ENCODE assay signal across 14 cellular contexts in the genomic region with DNA sequence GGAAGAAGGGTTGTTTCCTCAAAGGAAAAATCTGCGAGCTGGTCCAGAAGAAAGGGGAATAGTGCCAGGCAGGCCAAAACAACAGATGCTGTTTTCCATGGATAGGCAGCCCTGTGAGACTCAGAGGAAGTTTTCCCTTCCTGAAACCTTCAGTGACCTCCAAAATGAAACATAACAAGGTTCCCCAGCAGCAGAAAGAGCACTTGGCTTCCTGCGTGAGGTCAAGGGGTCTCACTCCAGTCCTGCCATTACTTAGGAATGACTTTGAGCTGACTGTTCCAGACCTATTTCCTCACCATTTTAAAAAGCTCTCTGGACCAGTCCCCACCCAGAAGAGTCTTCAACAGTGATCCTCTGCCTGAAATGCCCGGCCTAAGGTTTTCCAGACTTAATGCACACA.
DNase-seq lines count a peak whose midpoint lies in the region; ATAC-seq and TF ChIP-seq lines count a peak whose summit lies in the region.
"Had no signal": no experiment of that assay in that cellular context is flagged by ENCODE, and none has a peak within 500 bp of the region (broad histone marks: within the 10 kb centered on the region; RNA-seq: fewer than 3 reads in every experiment).

No MANE protein-coding gene starts in this region.

- H3K18ac ChIP-seq in mesenchymal stem cell (ENCODE audit: low read depth in 1 of 2, low read length in 2 of 2): no peak overlapping the region

- no peak overlapping the region for H2BK120ac ChIP-seq in mesenchymal stem cell (ENCODE audit: low read depth, low read length)

- peaks cover 2% of the 10 kb centered on the region for H3K4me1 ChIP-seq in mesenchymal stem cell (ENCODE audit: control insufficient read depth, insufficient read depth, low read depth, low read length)
- H3K4me1 ChIP-seq: SJCRH30 had no signal

- 80% methylated on average over 3 of the region's 3 CpGs for WGBS in mesenchymal stem cell

- H3K4me3 Mint-ChIP-seq in endothelial cell (ENCODE audit: unreplicated experiment): no peak overlapping the region
- no peak overlapping the region for H3K4me3 Mint-ChIP-seq in activated naive CD8-positive, alpha-beta T cell treated with anti-CD3 and anti-CD28 coated beads for 36 hours
- H3K4me3 Mint-ChIP-seq: GM23338 had no signal

- no peak overlapping the region for H2AFZ ChIP-seq in mesenchymal stem cell (ENCODE audit: low read depth, low read length)
- H2AFZ ChIP-seq: GM23338 had no signal

- no peaks in the 10 kb centered on the region for H3K79me1 ChIP-seq in mesenchymal stem cell (replicated peaks; ENCODE audit: low read length, poor library complexity, severe bottlenecking)

- peaks cover 8% of the 10 kb centered on the region for H3K36me3 Mint-ChIP-seq in endothelial cell (ENCODE audit: low read depth, unreplicated experiment)
- H3K36me3 Mint-ChIP-seq in activated naive CD8-positive, alpha-beta T cell treated with anti-CD3 and anti-CD28 coated beads for 36 hours: no peaks in the 10 kb centered on the region

- H3K4me1 Mint-ChIP-seq in endothelial cell (ENCODE audit: unreplicated experiment): peaks cover 32% of the 10 kb centered on the region
- H3K4me1 Mint-ChIP-seq in activated naive CD8-positive, alpha-beta T cell treated with anti-CD3 and anti-CD28 coated beads for 36 hours: no peaks in the 10 kb centered on the region

- no peaks in the 10 kb centered on the region for H3K9me3 Mint-ChIP-seq in endothelial cell (ENCODE audit: unreplicated experiment)
- H3K9me3 Mint-ChIP-seq in activated naive CD8-positive, alpha-beta T cell treated with anti-CD3 and anti-CD28 coated beads for 36 hours: no peaks in the 10 kb centered on the region
- H3K9me3 Mint-ChIP-seq: GM23338 had no signal

- no peaks in the 10 kb centered on the region for H3K9me3 ChIP-seq in mesenchymal stem cell (ENCODE audit: control insufficient read depth, low read length)
- H3K9me3 ChIP-seq: SJCRH30 had no signal

- no peaks in the 10 kb centered on the region for H3K27me3 ChIP-seq in mesenchymal stem cell (ENCODE audit: control insufficient read depth in 1 of 2, insufficient read depth in 1 of 2, low read length in 2 of 2)
- H3K27me3 ChIP-seq: SJCRH30 had no signal

- no peak overlapping the region for H3K14ac ChIP-seq in mesenchymal stem cell (ENCODE audit: low read length in 2 of 2)

- no peak overlapping the region for H3K27ac ChIP-seq in mesenchymal stem cell (ENCODE audit: low read length, poor library complexity, severe bottlenecking)
- H3K27ac ChIP-seq: C4-2B, KMS-11, SJCRH30 had no signal

- no peak overlapping the region for H2AK5ac ChIP-seq in mesenchymal stem cell (ENCODE audit: low read length, severe bottlenecking)

- H3K4me2 ChIP-seq in mesenchymal stem cell (ENCODE audit: low read length, poor library complexity, severe bottlenecking): no peak overlapping the region
- H3K4me2 ChIP-seq: GM23338, KMS-11 had no signal

- ATAC-seq in GM19395 (IDR thresholded peaks at IDR 0.05; ENCODE audit: unreplicated experiment): peak; percentile 19
- ATAC-seq in HG02588 (IDR thresholded peaks at IDR 0.05; ENCODE audit: unreplicated experiment): peak; percentile 14
- ATAC-seq in HG03354 (IDR thresholded peaks at IDR 0.05; ENCODE audit: poor library complexity, severe bottlenecking, unreplicated experiment): no peak
- ATAC-seq in HG02870 (IDR thresholded peaks at IDR 0.05; ENCODE audit: unreplicated experiment): no peak

- H3K9ac ChIP-seq in mesenchymal stem cell (ENCODE audit: low read length): peak overlapping the region; percentile 58
- H3K9ac ChIP-seq: KMS-11 had no signal

- no peak overlapping the region for H2BK12ac ChIP-seq in mesenchymal stem cell (ENCODE audit: low read length in 2 of 2)

- no peak overlapping the region for H3K23ac ChIP-seq in mesenchymal stem cell (ENCODE audit: low read length in 2 of 2)

- H3K4me3 ChIP-seq in mesenchymal stem cell (ENCODE audit: insufficient read depth in 1 of 2, low read depth in 1 of 2, low read length in 2 of 2): peak overlapping the region in 1 of 2 experiments; percentile 52
- H3K4me3 ChIP-seq: GM23338, SJCRH30 had no signal

- H2BK5ac ChIP-seq in mesenchymal stem cell (ENCODE audit: low read depth, low read length, poor library complexity, severe bottlenecking): no peak overlapping the region

- DNase-seq in endothelial cell (ENCODE audit: low spot score): no peak
- DNase-seq in mesenchymal stem cell: no peak
- DNase-seq in activated naive CD8-positive, alpha-beta T cell treated with anti-CD3 and anti-CD28 coated beads for 36 hours: no peak
- DNase-seq in DMS53 treated with DMSO at 0.1 percent for 48 hours (lab: John Stamatoyannopoulos, UW; ENCODE audit: unreplicated experiment): no peak
- DNase-seq: NCI-H1436, NCI-H524 treated with DMSO at 0.1 percent for 48 hours had no signal

- H3K27me3 Mint-ChIP-seq in endothelial cell (ENCODE audit: unreplicated experiment): peaks cover 9% of the 10 kb centered on the region
- peaks cover 17% of the 10 kb centered on the region for H3K27me3 Mint-ChIP-seq in activated naive CD8-positive, alpha-beta T cell treated with anti-CD3 and anti-CD28 coated beads for 36 hours

- no peak for TF ChIP-seq CTCF in endothelial cell (IDR thresholded peaks at IDR 0.05; ENCODE audit: unreplicated experiment)

- H3K36me3 ChIP-seq in mesenchymal stem cell (ENCODE audit: control insufficient read depth in 1 of 2, insufficient read depth in 2 of 2, low read depth in 1 of 2, low read length in 2 of 2): no peaks in the 10 kb centered on the region
- H3K36me3 ChIP-seq: SJCRH30 had no signal

- no peak overlapping the region for H4K8ac ChIP-seq in mesenchymal stem cell (ENCODE audit: low read length)

- no peak overlapping the region for H4K91ac ChIP-seq in mesenchymal stem cell (ENCODE audit: low read length)

- H2BK15ac ChIP-seq in mesenchymal stem cell (ENCODE audit: low read depth, poor library complexity, severe bottlenecking): no peak overlapping the region

- no peak overlapping the region for H3K4ac ChIP-seq in mesenchymal stem cell (ENCODE audit: low read depth in 1 of 2, low read length in 2 of 2)

- peak overlapping the region; percentile 74 for H3K27ac Mint-ChIP-seq in endothelial cell (ENCODE audit: unreplicated experiment)
- no peak overlapping the region for H3K27ac Mint-ChIP-seq in activated naive CD8-positive, alpha-beta T cell treated with anti-CD3 and anti-CD28 coated beads for 36 hours
- H3K27ac Mint-ChIP-seq: GM23338 had no signal

Comparison
In these comparisons a context has a peak if more than half of its experiments do, and no peak if none do; other contexts are left out.
1. ATAC-seq: peak in GM19395 (single experiment) and HG02588 (single experiment); none in HG03354 (single experiment) and HG02870 (single experiment).